In the genomic region with DNA sequence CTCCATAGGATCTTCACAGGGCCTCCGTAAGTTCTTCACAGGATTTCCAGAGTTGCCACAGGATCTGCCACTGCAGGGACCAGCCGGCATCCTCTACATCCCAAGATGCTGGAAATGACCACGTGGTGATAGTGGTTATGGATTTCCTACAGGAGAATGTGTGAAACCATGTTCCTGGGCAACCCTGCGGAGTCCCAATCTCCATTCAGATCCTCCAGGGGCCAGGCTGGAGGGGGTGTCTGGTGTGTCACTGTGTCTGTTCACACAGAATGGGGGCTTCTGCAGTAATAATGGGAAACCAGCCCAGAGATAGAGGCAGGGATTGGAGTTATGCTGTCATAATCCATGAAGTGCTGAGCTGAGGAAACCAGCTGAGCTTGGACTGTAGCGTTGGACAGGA, we compare ENCODE assay signal across 26 cellular contexts. TPM values are rescaled to one million over a fixed set of nuclear protein-coding genes. Genes with fewer than 3 reads are reported as not detected.
DNase-seq lines count a peak whose midpoint lies in the region; ATAC-seq and TF ChIP-seq lines count a peak whose summit lies in the region.
"Had no signal": no experiment of that assay in that cellular context is flagged by ENCODE, and none has a peak within 500 bp of the region (broad histone marks: within the 10 kb centered on the region; RNA-seq: fewer than 3 reads in every experiment).

No MANE protein-coding gene starts in this region.

- ATAC-seq in HG03439 (IDR thresholded peaks at IDR 0.05; ENCODE audit: unreplicated experiment) (no peak), gastroesophageal sphincter (no peak)
- ATAC-seq in stimulated activated naive B cell treated with anti-CD40 and anti-IgM and Interleukin-4, amounts not matched to agents 10 μg/mL and 1 μg/mL and 100 μg/mL, for 72 hours (replicated peaks): no peak
- ATAC-seq: A549, GM23338, HCT116 had no signal

- H3K4me1 ChIP-seq in neutrophil (ENCODE audit: control insufficient read depth in 1 of 2, insufficient read depth in 1 of 2, low read depth in 1 of 2, low read length in 1 of 2) (peaks cover 30 to 35% of the 10 kb centered on the region in 2 experiments), sigmoid colon (no peaks in the 10 kb centered on the region), gastroesophageal sphincter (peaks cover 0 to 3% (median 0%) of the 10 kb centered on the region in 3 donors)
- H3K4me1 ChIP-seq: A549 had no signal

- H3K36me3 Mint-ChIP-seq in CD14-positive monocyte: peaks cover 33 to 49% of the 10 kb centered on the region in 2 donors
- H3K36me3 Mint-ChIP-seq in stimulated activated naive B cell treated with anti-CD40 and anti-IgM and Interleukin-4, amounts not matched to agents 10 μg/mL and 1 μg/mL and 100 μg/mL, for 72 hours: no peaks in the 10 kb centered on the region
- H3K36me3 Mint-ChIP-seq: CD4-positive, alpha-beta memory T cell had no signal

- H3K4me3 Mint-ChIP-seq in CD14-positive monocyte: no peak overlapping the region
- no peak overlapping the region for H3K4me3 Mint-ChIP-seq in stimulated activated naive B cell treated with anti-CD40 and anti-IgM and Interleukin-4, amounts not matched to agents 10 μg/mL and 1 μg/mL and 100 μg/mL, for 72 hours
- H3K4me3 Mint-ChIP-seq: CD4-positive, alpha-beta memory T cell; GM23338; H9 had no signal

- H3K36me3 ChIP-seq in neutrophil (peaks cover 39% of the 10 kb centered on the region), sigmoid colon (no peaks in the 10 kb centered on the region), gastroesophageal sphincter (no peaks in the 10 kb centered on the region)
- H3K36me3 ChIP-seq: BE2C had no signal

- peaks cover 0 to 4% (median 3%) of the 10 kb centered on the region in 7 donors for H3K9me3 Mint-ChIP-seq in CD14-positive monocyte
- no peaks in the 10 kb centered on the region for H3K9me3 Mint-ChIP-seq in stimulated activated naive B cell treated with anti-CD40 and anti-IgM and Interleukin-4, amounts not matched to agents 10 μg/mL and 1 μg/mL and 100 μg/mL, for 72 hours
- H3K9me3 Mint-ChIP-seq: CD4-positive, alpha-beta memory T cell had no signal

- TF ChIP-seq CTCF in CD14-positive monocyte (IDR thresholded peaks at IDR 0.05): no peak
- TF ChIP-seq CTCF in coronary artery (IDR thresholded peaks at IDR 0.05): no peak
- no peak for TF ChIP-seq CTCF in neutrophil (IDR thresholded peaks at IDR 0.05)
- no peak for TF ChIP-seq CTCF in sigmoid colon (IDR thresholded peaks at IDR 0.05)
- no peak for TF ChIP-seq CTCF in gastroesophageal sphincter (IDR thresholded peaks at IDR 0.05)

- H3K27ac ChIP-seq in coronary artery (no peak overlapping the region), neutrophil (peak overlapping the region; percentile 59), sigmoid colon (no peak overlapping the region), gastroesophageal sphincter (no peak overlapping the region)
- H3K27ac ChIP-seq: A549; BLaER1 treated with 17β-estradiol and CSF1 and Interleukin-3, amounts not matched to agents 10 nM and 100 nM had no signal

- DNase-seq in CD14-positive monocyte (ENCODE audit: low spot score) (peak; percentile 22), coronary artery (ENCODE audit: low spot score) (peak; percentile 36), sigmoid colon (peak; percentile 26)
- DNase-seq in NK-92 treated with Interleukin-12 subunit alpha and Interleukin-12 subunit beta, amount 100 ng/mL, for 24 hours (lab: John Stamatoyannopoulos, UW): no peak
- DNase-seq in stimulated activated naive B cell treated with anti-CD40 and anti-IgM and Interleukin-4, amounts not matched to agents 10 μg/mL and 1 μg/mL and 100 μg/mL, for 72 hours: no peak
- DNase-seq: 8988T; ACHN; AML-193; BE2C; Calu3; CD4-positive, alpha-beta memory T cell; COR-L47; DMS53; DMS79 treated with DMSO at 0.1 percent for 48 hours; GF-D8; H9 had no signal

- peaks cover 5 to 6% (median 6%) of the 10 kb centered on the region in 3 donors for H3K27me3 Mint-ChIP-seq in CD14-positive monocyte (ENCODE audit: low read depth in 3 of 3)
- peaks cover 54 to 72% of the 10 kb centered on the region in 2 donors for H3K27me3 Mint-ChIP-seq in stimulated activated naive B cell treated with anti-CD40 and anti-IgM and Interleukin-4, amounts not matched to agents 10 μg/mL and 1 μg/mL and 100 μg/mL, for 72 hours

- 65 to 83% methylated on average over 5 of the region's 5 CpGs for WGBS in sigmoid colon, 2 donors
- WGBS in gastroesophageal sphincter (ENCODE audit: low coverage in 1 of 2), 2 donors: 43 to 88% methylated on average over 1 to 4 of the region's 5 CpGs

- H3K4me1 Mint-ChIP-seq in CD14-positive monocyte: peaks cover 39% of the 10 kb centered on the region
- H3K4me1 Mint-ChIP-seq in stimulated activated naive B cell treated with anti-CD40 and anti-IgM and Interleukin-4, amounts not matched to agents 10 μg/mL and 1 μg/mL and 100 μg/mL, for 72 hours: peaks cover 4 to 5% of the 10 kb centered on the region in 2 donors
- H3K4me1 Mint-ChIP-seq: GM23338 had no signal

- intact Hi-C loops in CD14-positive monocyte (cut with micrococcal nuclease): loop anchor here in 1 of 2 donors (5.0 kb wide), 1 partner anchor 67 kb away; no protein-coding TSS in a partner anchor
- intact Hi-C loops in sigmoid colon (cut with DNase I): loop anchor here (5.0 kb wide), 1 partner anchor 47 kb away; the partner anchor contains the start of gene MBOAT7

- H3K4me3 ChIP-seq in coronary artery (no peak overlapping the region), neutrophil (ENCODE audit: low read depth in 1 of 2, low read length in 1 of 2) (no peak overlapping the region), sigmoid colon (no peak overlapping the region), gastroesophageal sphincter (no peak overlapping the region)
- H3K4me3 ChIP-seq: A549; BLaER1 treated with 17β-estradiol and CSF1 and Interleukin-3, amounts not matched to agents 10 nM and 100 nM; GM23338 had no signal

- no peak for TF ChIP-seq EP300 in sigmoid colon (IDR thresholded peaks at IDR 0.05)
- TF ChIP-seq EP300 in gastroesophageal sphincter (IDR thresholded peaks at IDR 0.05): no peak

- peak overlapping the region in 1 of 7 donors; percentile 1 for H3K27ac Mint-ChIP-seq in CD14-positive monocyte
- H3K27ac Mint-ChIP-seq in stimulated activated naive B cell treated with anti-CD40 and anti-IgM and Interleukin-4, amounts not matched to agents 10 μg/mL and 1 μg/mL and 100 μg/mL, for 72 hours: no peak overlapping the region
- H3K27ac Mint-ChIP-seq: CD4-positive, alpha-beta memory T cell; GM23338; H9 had no signal

- TF ChIP-seq POLR2A in sigmoid colon (IDR thresholded peaks at IDR 0.05) (no peak), gastroesophageal sphincter (IDR thresholded peaks at IDR 0.05) (no peak)

- H3K9me3 ChIP-seq in neutrophil: no peaks in the 10 kb centered on the region
- H3K9me3 ChIP-seq in sigmoid colon: no peaks in the 10 kb centered on the region
- H3K9me3 ChIP-seq in gastroesophageal sphincter: peaks cover 0 to 10% (median 0%) of the 10 kb centered on the region in 3 donors
- H3K9me3 ChIP-seq: BE2C had no signal

- H3K27me3 ChIP-seq in neutrophil (no peaks in the 10 kb centered on the region), sigmoid colon (peaks cover 0 to 14% (median 7%) of the 10 kb centered on the region in 3 donors), gastroesophageal sphincter (peaks cover 43% of the 10 kb centered on the region)
- H3K27me3 ChIP-seq: BLaER1 treated with 17β-estradiol and CSF1 and Interleukin-3, amounts not matched to agents 10 nM and 100 nM had no signal

RNA-seq across cellular contexts. Expression of gene LILRA6, which starts 8.6 kb away (rescaled TPM):
- 100 to 1,000 TPM in 1 of 2 donors, 10 to 100 TPM in 1; 65.7 to 143 TPM for polyA plus RNA-seq in CD14-positive monocyte
- total RNA-seq in sigmoid colon: 1 to 10 TPM; 1.8 to 3.2 (median 2.3) TPM
- polyA plus RNA-seq in sigmoid colon: 1 to 10 TPM; 1.2 to 2.3 (median 1.5) TPM
- 1 to 10 TPM in 3 of 4 donors, under 1 TPM in 1; 0.31 to 4.2 (median 2.2) TPM for total RNA-seq in gastroesophageal sphincter
- total RNA-seq: Calu3, Daoy, G401, GM23338, H4, H9 had no signal
- polyA plus RNA-seq: A549, GM23338 had no signal

RNA-seq across cellular contexts. Expression of gene LILRB3, which starts 11.1 kb away (rescaled TPM):
- polyA plus RNA-seq in CD14-positive monocyte: 100 to 1,000 TPM in 1 of 2 donors, 10 to 100 TPM in 1; 62.9 to 104 TPM
- total RNA-seq in sigmoid colon: 10 to 100 TPM; 12.5 to 19.3 (median 16.8) TPM
- 1 to 10 TPM; 4.2 to 7.2 (median 4.9) TPM for polyA plus RNA-seq in sigmoid colon
- 10 to 100 TPM in 3 of 4 donors, 1 to 10 TPM in 1; 6.8 to 29.9 (median 21.3) TPM for total RNA-seq in gastroesophageal sphincter
- total RNA-seq: Calu3, Daoy, GM23338, H4, H9 had no signal
- polyA plus RNA-seq: A549, GM23338 had no signal

RNA-seq across cellular contexts. Expression of gene LILRB5, which starts 23.1 kb away (rescaled TPM):
- polyA plus RNA-seq in CD14-positive monocyte (under 1 TPM; 0.14 to 0.17 TPM), sigmoid colon (10 to 100 TPM in 1 of 3 donors, 1 to 10 TPM in 2; 2.2 to 27.0 (median 4.2) TPM)
- total RNA-seq in sigmoid colon (10 to 100 TPM in 3 of 4 donors, 1 to 10 TPM in 1; 8.4 to 23.5 (median 11.7) TPM), gastroesophageal sphincter (10 to 100 TPM; 12.5 to 17.5 (median 15.1) TPM)
- total RNA-seq: Calu3, Daoy, G401, GM23338, H4 had no signal
- polyA plus RNA-seq: A549; CD4-positive, alpha-beta memory T cell; GM23338 had no signal

RNA-seq across cellular contexts. Expression of gene RPS9, which starts 33.3 kb away (rescaled TPM):
- polyA plus RNA-seq in CD14-positive monocyte: 100 to 1,000 TPM; 756 to 983 TPM
- total RNA-seq in sigmoid colon: 1,000 to 10,000 TPM; 2,139 to 2,970 (median 2,693) TPM
- 1,000 to 10,000 TPM; 3,254 to 5,599 (median 3,699) TPM for polyA plus RNA-seq in sigmoid colon
- 1,000 to 10,000 TPM; 1,142 to 2,786 (median 1,584) TPM for total RNA-seq in gastroesophageal sphincter

RNA-seq across cellular contexts. Expression of gene TSEN34, which starts 42.8 kb away (rescaled TPM):
- polyA plus RNA-seq in CD14-positive monocyte (100 to 1,000 TPM; 109 to 125 TPM), sigmoid colon (10 to 100 TPM; 47.3 to 61.9 (median 52.5) TPM)
- total RNA-seq in sigmoid colon (10 to 100 TPM; 41.5 to 80.9 (median 53.2) TPM), gastroesophageal sphincter (10 to 100 TPM; 57.4 to 73.2 (median 69.8) TPM)

Comparison
In these comparisons a context has a peak if more than half of its experiments do, and no peak if none do; other contexts are left out.
1. DNase-seq: peak in CD14-positive monocyte (single experiment), coronary artery (single experiment) and sigmoid colon (single experiment); none in NK-92 treated with Interleukin-12 subunit alpha and Interleukin-12 subunit beta, amount 100 ng/mL, for 24 hours (single experiment) and stimulated activated naive B cell treated with anti-CD40 and anti-IgM and Interleukin-4, amounts not matched to agents 10 μg/mL and 1 μg/mL and 100 μg/mL, for 72 hours (single experiment).